1 cellular context compared by ENCODE assay signal in the genomic region with DNA sequence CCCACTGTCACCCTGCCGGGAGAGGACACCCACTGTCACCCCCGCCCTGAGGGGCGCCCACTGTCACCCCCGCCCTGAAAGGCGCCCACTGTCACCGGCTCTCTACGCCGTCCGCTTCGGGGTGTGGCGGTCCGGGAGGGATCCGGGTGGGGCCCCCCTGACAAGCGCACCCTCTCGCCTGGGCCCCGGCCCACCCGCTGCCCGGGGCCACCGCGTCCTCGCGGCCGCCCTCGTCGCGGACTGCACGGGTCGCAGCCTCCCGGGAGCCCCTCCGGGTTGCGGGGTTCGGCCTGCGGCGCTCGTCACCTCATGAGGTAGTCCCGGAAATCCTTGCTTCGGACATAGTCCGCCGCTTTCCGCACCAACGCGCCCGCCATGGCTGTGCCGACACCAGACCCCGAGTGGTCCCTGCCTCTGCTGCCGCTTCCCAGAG.
TF ChIP-seq lines count a peak whose summit lies in the region.

No MANE protein-coding gene starts in this region.

TF ChIP-seq in HepG2, 621 proteins besides CTCF, POLR2A, EP300 and RAD21 (continued from another document and continues in another):
- TF ChIP-seq, protein P1, sequence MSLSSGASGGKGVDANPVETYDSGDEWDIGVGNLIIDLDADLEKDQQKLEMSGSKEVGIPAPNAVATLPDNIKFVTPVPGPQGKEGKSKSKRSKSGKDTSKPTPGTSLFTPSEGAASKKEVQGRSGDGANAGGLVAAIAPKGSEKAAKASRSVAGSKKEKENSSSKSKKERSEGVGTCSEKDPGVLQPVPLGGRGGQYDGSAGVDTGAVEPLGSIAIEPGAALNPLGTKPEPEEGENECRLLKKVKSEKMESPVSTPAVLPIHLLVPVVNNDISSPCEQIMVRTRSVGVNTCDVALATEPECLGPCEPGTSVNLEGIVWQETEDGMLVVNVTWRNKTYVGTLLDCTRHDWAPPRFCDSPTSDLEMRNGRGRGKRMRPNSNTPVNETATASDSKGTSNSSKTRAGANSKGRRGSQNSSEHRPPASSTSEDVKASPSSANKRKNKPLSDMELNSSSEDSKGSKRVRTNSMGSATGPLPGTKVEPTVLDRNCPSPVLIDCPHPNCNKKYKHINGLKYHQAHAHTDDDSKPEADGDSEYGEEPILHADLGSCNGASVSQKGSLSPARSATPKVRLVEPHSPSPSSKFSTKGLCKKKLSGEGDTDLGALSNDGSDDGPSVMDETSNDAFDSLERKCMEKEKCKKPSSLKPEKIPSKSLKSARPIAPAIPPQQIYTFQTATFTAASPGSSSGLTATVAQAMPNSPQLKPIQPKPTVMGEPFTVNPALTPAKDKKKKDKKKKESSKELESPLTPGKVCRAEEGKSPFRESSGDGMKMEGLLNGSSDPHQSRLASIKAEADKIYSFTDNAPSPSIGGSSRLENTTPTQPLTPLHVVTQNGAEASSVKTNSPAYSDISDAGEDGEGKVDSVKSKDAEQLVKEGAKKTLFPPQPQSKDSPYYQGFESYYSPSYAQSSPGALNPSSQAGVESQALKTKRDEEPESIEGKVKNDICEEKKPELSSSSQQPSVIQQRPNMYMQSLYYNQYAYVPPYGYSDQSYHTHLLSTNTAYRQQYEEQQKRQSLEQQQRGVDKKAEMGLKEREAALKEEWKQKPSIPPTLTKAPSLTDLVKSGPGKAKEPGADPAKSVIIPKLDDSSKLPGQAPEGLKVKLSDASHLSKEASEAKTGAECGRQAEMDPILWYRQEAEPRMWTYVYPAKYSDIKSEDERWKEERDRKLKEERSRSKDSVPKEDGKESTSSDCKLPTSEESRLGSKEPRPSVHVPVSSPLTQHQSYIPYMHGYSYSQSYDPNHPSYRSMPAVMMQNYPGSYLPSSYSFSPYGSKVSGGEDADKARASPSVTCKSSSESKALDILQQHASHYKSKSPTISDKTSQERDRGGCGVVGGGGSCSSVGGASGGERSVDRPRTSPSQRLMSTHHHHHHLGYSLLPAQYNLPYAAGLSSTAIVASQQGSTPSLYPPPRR (CRISPR knock-in tag; IDR thresholded peaks at IDR 0.05; ENCODE audit: borderline replicate concordance): peak; percentile 22; the same call in 1 of the 2 replicates
- TF ChIP-seq MLX (CRISPR knock-in tag; IDR thresholded peaks at IDR 0.05): no peak
- no peak for TF ChIP-seq PTBP1 (IDR thresholded peaks at IDR 0.05; ENCODE audit: low read depth, low read length, poor library complexity, severe bottlenecking)
- no peak for TF ChIP-seq KDM3A (CRISPR knock-in tag; IDR thresholded peaks at IDR 0.05; ENCODE audit: low read depth)
- 0 out of 2 replicates have a peak, but pooled peaks have one; percentile 6 for TF ChIP-seq ZNF841 (CRISPR knock-in tag; IDR thresholded peaks at IDR 0.05; ENCODE audit: borderline replicate concordance)
- TF ChIP-seq MTF1 (CRISPR knock-in tag; IDR thresholded peaks at IDR 0.05): no peak
- TF ChIP-seq ZNF747 (CRISPR knock-in tag; IDR thresholded peaks at IDR 0.05; ENCODE audit: borderline replicate concordance): no peak
- no peak for TF ChIP-seq MZF1 (CRISPR knock-in tag; IDR thresholded peaks at IDR 0.05; ENCODE audit: borderline replicate concordance)
- TF ChIP-seq, protein P2, sequence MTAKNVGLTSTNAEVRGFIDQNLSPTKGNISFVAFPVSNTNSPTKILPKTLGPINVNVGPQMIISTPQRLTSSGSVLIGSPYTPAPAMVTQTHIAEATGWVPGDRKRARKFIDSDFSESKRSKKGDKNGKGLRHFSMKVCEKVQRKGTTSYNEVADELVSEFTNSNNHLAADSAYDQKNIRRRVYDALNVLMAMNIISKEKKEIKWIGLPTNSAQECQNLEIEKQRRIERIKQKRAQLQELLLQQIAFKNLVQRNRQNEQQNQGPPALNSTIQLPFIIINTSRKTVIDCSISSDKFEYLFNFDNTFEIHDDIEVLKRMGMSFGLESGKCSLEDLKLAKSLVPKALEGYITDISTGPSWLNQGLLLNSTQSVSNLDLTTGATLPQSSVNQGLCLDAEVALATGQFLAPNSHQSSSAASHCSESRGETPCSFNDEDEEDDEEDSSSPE (CRISPR knock-in tag; IDR thresholded peaks at IDR 0.05): no peak
- TF ChIP-seq, protein P3, sequence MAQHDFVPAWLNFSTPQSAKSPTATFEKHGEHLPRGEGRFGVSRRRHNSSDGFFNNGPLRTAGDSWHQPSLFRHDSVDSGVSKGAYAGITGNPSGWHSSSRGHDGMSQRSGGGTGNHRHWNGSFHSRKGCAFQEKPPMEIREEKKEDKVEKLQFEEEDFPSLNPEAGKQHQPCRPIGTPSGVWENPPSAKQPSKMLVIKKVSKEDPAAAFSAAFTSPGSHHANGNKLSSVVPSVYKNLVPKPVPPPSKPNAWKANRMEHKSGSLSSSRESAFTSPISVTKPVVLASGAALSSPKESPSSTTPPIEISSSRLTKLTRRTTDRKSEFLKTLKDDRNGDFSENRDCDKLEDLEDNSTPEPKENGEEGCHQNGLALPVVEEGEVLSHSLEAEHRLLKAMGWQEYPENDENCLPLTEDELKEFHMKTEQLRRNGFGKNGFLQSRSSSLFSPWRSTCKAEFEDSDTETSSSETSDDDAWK (CRISPR knock-in tag; IDR thresholded peaks at IDR 0.05): no peak
- TF ChIP-seq DR1 (CRISPR knock-in tag; IDR thresholded peaks at IDR 0.05): no peak
- peak; percentile 79 for TF ChIP-seq POLR2AphosphoS5 (IDR thresholded peaks at IDR 0.05; ENCODE audit: low read depth, low read length)
- no peak for TF ChIP-seq ELF1 (CRISPR knock-in tag; IDR thresholded peaks at IDR 0.05)
- no peak for TF ChIP-seq ZBTB38 (CRISPR knock-in tag; IDR thresholded peaks at IDR 0.05)
- TF ChIP-seq ZNF724P (CRISPR knock-in tag; IDR thresholded peaks at IDR 0.05; ENCODE audit: borderline replicate concordance): no peak
- TF ChIP-seq KDM5B (CRISPR knock-in tag; IDR thresholded peaks at IDR 0.05; ENCODE audit: borderline replicate concordance): 0 out of 2 replicates have a peak, but pooled peaks have one; percentile 6
- TF ChIP-seq PBX3 (CRISPR knock-in tag; IDR thresholded peaks at IDR 0.05; ENCODE audit: borderline replicate concordance): no peak
- no peak; the same call in 1 of the 2 replicates for TF ChIP-seq THAP7 (CRISPR knock-in tag; IDR thresholded peaks at IDR 0.05)
- no peak for TF ChIP-seq RNF2 (conservative IDR thresholded peaks at IDR 0.05; ENCODE audit: low read depth)
- peak in 1 of 2 experiments; percentile 27; a peak in 1 of 4 replicates for TF ChIP-seq REST (IDR thresholded peaks at IDR 0.05; ENCODE audit: borderline replicate concordance in 1 of 2, low read depth in 1 of 2, low read length in 2 of 2)
- TF ChIP-seq, protein P4, sequence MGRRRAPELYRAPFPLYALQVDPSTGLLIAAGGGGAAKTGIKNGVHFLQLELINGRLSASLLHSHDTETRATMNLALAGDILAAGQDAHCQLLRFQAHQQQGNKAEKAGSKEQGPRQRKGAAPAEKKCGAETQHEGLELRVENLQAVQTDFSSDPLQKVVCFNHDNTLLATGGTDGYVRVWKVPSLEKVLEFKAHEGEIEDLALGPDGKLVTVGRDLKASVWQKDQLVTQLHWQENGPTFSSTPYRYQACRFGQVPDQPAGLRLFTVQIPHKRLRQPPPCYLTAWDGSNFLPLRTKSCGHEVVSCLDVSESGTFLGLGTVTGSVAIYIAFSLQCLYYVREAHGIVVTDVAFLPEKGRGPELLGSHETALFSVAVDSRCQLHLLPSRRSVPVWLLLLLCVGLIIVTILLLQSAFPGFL (CRISPR knock-in tag; IDR thresholded peaks at IDR 0.05): no peak
- TF ChIP-seq ZNF382 (CRISPR knock-in tag; IDR thresholded peaks at IDR 0.05; ENCODE audit: borderline replicate concordance): no peak
- no peak for TF ChIP-seq SOX5 (CRISPR knock-in tag; IDR thresholded peaks at IDR 0.05; ENCODE audit: borderline replicate concordance)
- no peak for TF ChIP-seq ZNF451 (CRISPR knock-in tag; IDR thresholded peaks at IDR 0.05)
- no peak for TF ChIP-seq ZFY (CRISPR knock-in tag; IDR thresholded peaks at IDR 0.05)
- TF ChIP-seq ZNF124 (CRISPR knock-in tag; IDR thresholded peaks at IDR 0.05): no peak
- TF ChIP-seq KAT2B (IDR thresholded peaks at IDR 0.05; ENCODE audit: borderline replicate concordance, low read depth, low read length): no peak
- TF ChIP-seq ZNF878 (CRISPR knock-in tag; IDR thresholded peaks at IDR 0.05): no peak
- no peak for TF ChIP-seq ZFP36L2 (CRISPR knock-in tag; IDR thresholded peaks at IDR 0.05)
- TF ChIP-seq SRY (CRISPR knock-in tag; IDR thresholded peaks at IDR 0.05): 0 out of 2 replicates have a peak, but pooled peaks have one; percentile 16
- TF ChIP-seq ZNF235 (CRISPR knock-in tag; IDR thresholded peaks at IDR 0.05; ENCODE audit: borderline replicate concordance): 0 out of 2 replicates have a peak, but pooled peaks have one; percentile 5
- TF ChIP-seq KAT7 (CRISPR knock-in tag; IDR thresholded peaks at IDR 0.05; ENCODE audit: borderline replicate concordance): no peak
- TF ChIP-seq, protein P5, sequence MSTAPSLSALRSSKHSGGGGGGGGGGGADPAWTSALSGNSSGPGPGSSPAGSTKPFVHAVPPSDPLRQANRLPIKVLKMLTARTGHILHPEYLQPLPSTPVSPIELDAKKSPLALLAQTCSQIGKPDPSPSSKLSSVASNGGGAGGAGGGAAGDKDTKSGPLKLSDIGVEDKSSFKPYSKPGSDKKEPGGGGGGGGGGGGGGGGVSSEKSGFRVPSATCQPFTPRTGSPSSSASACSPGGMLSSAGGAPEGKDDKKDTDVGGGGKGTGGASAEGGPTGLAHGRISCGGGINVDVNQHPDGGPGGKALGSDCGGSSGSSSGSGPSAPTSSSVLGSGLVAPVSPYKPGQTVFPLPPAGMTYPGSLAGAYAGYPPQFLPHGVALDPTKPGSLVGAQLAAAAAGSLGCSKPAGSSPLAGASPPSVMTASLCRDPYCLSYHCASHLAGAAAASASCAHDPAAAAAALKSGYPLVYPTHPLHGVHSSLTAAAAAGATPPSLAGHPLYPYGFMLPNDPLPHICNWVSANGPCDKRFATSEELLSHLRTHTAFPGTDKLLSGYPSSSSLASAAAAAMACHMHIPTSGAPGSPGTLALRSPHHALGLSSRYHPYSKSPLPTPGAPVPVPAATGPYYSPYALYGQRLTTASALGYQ (CRISPR knock-in tag; IDR thresholded peaks at IDR 0.05): no peak
- no peak for TF ChIP-seq ZBTB7B (CRISPR knock-in tag; IDR thresholded peaks at IDR 0.05)
- TF ChIP-seq ZNF276 (CRISPR knock-in tag; IDR thresholded peaks at IDR 0.05; ENCODE audit: low read depth): no peak
